Comparison of ENCODE assay signal across 1 cellular context in genomic region chrX:149398027-149398426, GRCh38.
A peak's percentile ranks its signal among the peaks of the same experiment; 100 is the strongest.
TF ChIP-seq lines count a peak whose summit lies in the region.

No MANE protein-coding gene starts in this region.

TF ChIP-seq in GM23338, 12 proteins besides CTCF, POLR2A, EP300 and RAD21 (continued from another document):
- TF ChIP-seq ZNF462 (CRISPR knock-in tag; IDR thresholded peaks at IDR 0.05) (peak; percentile 80; the same call in 1 of the 2 replicates), EZH2phosphoT487 (IDR thresholded peaks at IDR 0.05; ENCODE audit: unreplicated experiment) (no peak)
